Comparison of ENCODE assay signal across 8 cellular contexts in the genomic region with DNA sequence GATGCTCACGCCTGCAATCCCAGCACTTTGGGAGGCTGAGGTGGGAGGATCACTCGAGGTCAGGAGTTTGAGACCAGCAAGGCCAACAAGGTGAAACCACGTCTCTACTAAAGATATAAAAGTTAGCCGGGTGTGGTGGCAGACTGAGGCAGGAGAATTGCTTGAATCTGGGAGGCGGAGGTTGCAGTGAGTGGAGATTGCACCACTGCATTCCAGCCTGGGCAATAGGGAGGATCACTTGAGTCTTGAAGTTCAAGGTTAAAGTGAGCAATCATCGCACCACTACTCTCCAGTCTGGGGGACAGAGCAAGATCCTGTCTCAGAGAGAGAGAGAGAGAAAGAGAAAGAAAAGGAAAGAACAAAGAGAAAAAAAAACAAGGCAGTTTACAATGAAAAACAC. TPM values are rescaled to one million over a fixed set of nuclear protein-coding genes. Genes with fewer than 3 reads are reported as not detected.
DNase-seq lines count a peak whose midpoint lies in the region; ATAC-seq, FAIRE-seq and TF ChIP-seq lines count a peak whose summit lies in the region.
"Not testable (repeated sequence)": the region's sequence is repeated elsewhere in the genome, so short reads cannot be mapped to it uniquely, and the experiment has no call there.

No MANE protein-coding gene starts in this region.

- 40% methylated on average over 6 of the region's 6 CpGs for WGBS in K562 (ENCODE audit: insufficient coverage, low coverage, missing lambda C conversion rate)

- H3K27ac ChIP-seq in ACC112 (ENCODE audit: low read depth, low read length) (peak overlapping the region; percentile 37; the same call in 1 of the 2 replicates), substantia nigra (ENCODE audit: low read depth, low read length, poor library complexity, severe bottlenecking) (peak overlapping the region; percentile 84)
- not testable (repeated sequence) for H3K27ac ChIP-seq in K562 (ENCODE audit: extremely low read depth, low read depth, low read length)

- not testable (repeated sequence) for TF ChIP-seq POLR2A in K562 (conservative IDR thresholded peaks at IDR 0.05)

- H3K4me2 ChIP-seq in K562 (ENCODE audit: insufficient read depth, low read length), result not testable (repeated sequence)

- not testable (repeated sequence) for H3K9me3 Mint-ChIP-seq in activated naive CD4-positive, alpha-beta T cell treated with anti-CD3 and anti-CD28 coated beads, Interleukin-2, amount 50 U/mL, for 24 hours

- in situ Hi-C loops in K562 (cut with MboI), result not testable (repeated sequence)

- not testable (repeated sequence) for H4K20me1 ChIP-seq in K562 (replicated peaks; ENCODE audit: control insufficient read depth, insufficient read depth, low read length)

- H3K9me3 ChIP-seq in K562 (replicated peaks; ENCODE audit: control insufficient read depth, insufficient read depth, low read depth, low read length), result not testable (repeated sequence)

- H3K27me3 Mint-ChIP-seq in activated naive CD4-positive, alpha-beta T cell treated with anti-CD3 and anti-CD28 coated beads, Interleukin-2, amount 50 U/mL, for 24 hours, result not testable (repeated sequence)

- peaks cover 17% of the 10 kb centered on the region for H3K4me1 Mint-ChIP-seq in activated naive CD4-positive, alpha-beta T cell treated with anti-CD3 and anti-CD28 coated beads, Interleukin-2, amount 50 U/mL, for 24 hours

- not testable (repeated sequence) for H3K36me3 ChIP-seq in ACC112 (ENCODE audit: insufficient read depth, low read length); K562 (ENCODE audit: control insufficient read depth, insufficient read depth, low read length)

- BruUV-seq in K562 (replicated peaks; lab: Mats Ljungman, UMichigan), result not testable (repeated sequence)

- not testable (repeated sequence) for H3K4me3 Mint-ChIP-seq in activated naive CD4-positive, alpha-beta T cell treated with anti-CD3 and anti-CD28 coated beads, Interleukin-2, amount 50 U/mL, for 24 hours

- H3K36me3 Mint-ChIP-seq in activated naive CD4-positive, alpha-beta T cell treated with anti-CD3 and anti-CD28 coated beads, Interleukin-2, amount 50 U/mL, for 24 hours, result not testable (repeated sequence)

- peak overlapping the region; percentile 47 for H3K27ac Mint-ChIP-seq in activated naive CD4-positive, alpha-beta T cell treated with anti-CD3 and anti-CD28 coated beads, Interleukin-2, amount 50 U/mL, for 24 hours

- H3K9ac ChIP-seq in K562 (ENCODE audit: insufficient read depth in 1 of 2, low read depth in 2 of 2, low read length in 2 of 2), result not testable (repeated sequence)

- TF ChIP-seq RAD21 in K562 (CRISPR knock-in tag; conservative IDR thresholded peaks at IDR 0.05 in 1 of 2, IDR thresholded peaks at IDR 0.05 in 1 of 2), result not testable (repeated sequence)

- not testable (repeated sequence) for H3K79me2 ChIP-seq in ACC112 (ENCODE audit: control insufficient read depth, insufficient read depth, low read length, unreplicated experiment); K562 (ENCODE audit: control insufficient read depth, insufficient read depth, low read length)

- not testable (repeated sequence) for H3K9me1 ChIP-seq in K562 (ENCODE audit: control insufficient read depth, insufficient read depth, low read length)

- not testable (repeated sequence) for H3K27me3 ChIP-seq in ACC112 (ENCODE audit: insufficient read depth, low read length); K562 (ENCODE audit: control insufficient read depth in 2 of 2, insufficient read depth in 2 of 2, low read length in 2 of 2)

- CTCF ChIA-PET in K562 (lab: Yijun Ruan, JAX; ENCODE audit: low intra/inter-chr PET ratio), result not testable (repeated sequence)

- POLR2A ChIA-PET in K562 (lab: Yijun Ruan, JAX), result not testable (repeated sequence)

- not testable (repeated sequence) for H2AFZ ChIP-seq in ACC112 (ENCODE audit: low read length, unreplicated experiment); K562 (ENCODE audit: low read depth, low read length)

- not testable (repeated sequence) for ATAC-seq in K562
- peak; percentile 62 for ATAC-seq in omental fat pad (ENCODE audit: low FRiP score)

- TF ChIP-seq CTCF in K562 (IDR thresholded peaks at IDR 0.05 in 2 of 3, conservative IDR thresholded peaks at IDR 0.05 in 1 of 3; ENCODE audit: insufficient read depth in 2 of 3, low read depth in 1 of 3, low read length in 3 of 3); omental fat pad (IDR thresholded peaks at IDR 0.05): not testable (repeated sequence)

- H3K4me3 ChIP-seq in ACC112 (ENCODE audit: low read depth, low read length); K562: not testable (repeated sequence)

- intact Hi-C loops in K562 (cut with micrococcal nuclease), result not testable (repeated sequence)

- peaks cover 19% of the 10 kb centered on the region for H3K4me1 ChIP-seq in ACC112 (ENCODE audit: control insufficient read depth, insufficient read depth, low read length, unreplicated experiment)
- H3K4me1 ChIP-seq in K562 (replicated peaks in 1 of 2; ENCODE audit: control insufficient read depth in 2 of 2, insufficient read depth in 2 of 2, low read length in 2 of 2), result not testable (repeated sequence)

- DNase-seq in HCEC 1CT (peak; percentile 22), fibroblast of gingiva (ENCODE audit: low read depth) (peak; percentile 44), iris pigment epithelial cell (ENCODE audit: low read depth) (peak; percentile 82)
- not testable (repeated sequence) for DNase-seq in K562 (ENCODE audit: extremely low read depth in 1 of 4, low spot score in 3 of 4); omental fat pad (ENCODE audit: low spot score); substantia nigra (lab: John Stamatoyannopoulos, UW)

- TF ChIP-seq EP300 in K562 (IDR thresholded peaks at IDR 0.05; ENCODE audit: low read length), result not testable (repeated sequence)

- FAIRE-seq in K562 (lab: Jason Lieb, UNC), result not testable (repeated sequence)

TF ChIP-seq in K562, 482 proteins besides CTCF, POLR2A, EP300 and RAD21:
- TF ChIP-seq KDM1A (IDR thresholded peaks at IDR 0.05), result 0 out of 4 replicates have a peak, but pooled peaks have one; percentile 10 to 34

RNA-seq across cellular contexts. Expression of a gene that starts 13.5 kb away (rescaled TPM):
- total RNA-seq in K562 (2011; cell fraction: chromatin; rRNA removed; ENCODE audit: low replicate concordance), result 35.0 and 54.6 TPM in 2 replicates
- 17.8 and 31.9 TPM in 2 replicates for total RNA-seq in K562 (2011; cell fraction: nucleolus; rRNA removed)
- 34.4 and 40.1 TPM in 2 replicates for total RNA-seq in K562 (2011; cell fraction: nucleoplasm; rRNA removed)
- total RNA-seq in K562 (2014; rRNA removed) (4.9 and 7.7 TPM in 2 replicates), K562 (2014; rRNA removed; fragmentation: Illumina TruSeq; extraction: Trizol) (3.7 and 4.1 TPM in 2 replicates), K562 (2015; rRNA removed; fragmentation: Illumina TruSeq; extraction: Trizol) (5.0 and 7.2 TPM in 2 replicates), K562 (2021) (3.7 and 4.3 TPM in 2 replicates), omental fat pad (1,000 to 10,000 TPM in 1 of 4 donors, 100 to 1,000 TPM in 3; 355 to 1,386 (median 540) TPM)
- polyA plus RNA-seq in K562 (2011; rRNA removed) (3.5 and 3.8 TPM in 2 replicates), K562 (2014; fragmentation: Illumina TruSeq; extraction: Trizol) (3.3 and 3.9 TPM in 2 replicates), K562 (2014; fragmentation: Nextera tagmentation; extraction: Ambion mirVana) (1 to 10 TPM; 3.5 to 3.9 TPM), K562 (2014; rRNA removed) (4.5 and 7.8 TPM in 2 replicates)
- polyA plus RNA-seq in K562 (2011; cell fraction: cytosol; rRNA removed), result 3.9 and 4.2 TPM in 2 replicates
- polyA plus RNA-seq in K562 (2011; cell fraction: nucleus; rRNA removed), result 29.7 and 31.8 TPM in 2 replicates
- 8.4 and 8.8 TPM in 2 replicates for polyA plus RNA-seq in K562 (2012)
- polyA minus RNA-seq in K562 (2011; rRNA and poly(A)+ RNA removed), result 5.2 and 6.6 TPM in 2 replicates
- polyA minus RNA-seq in K562 (2011; cell fraction: cytosol; rRNA and poly(A)+ RNA removed), result 6.8 and 10.6 TPM in 2 replicates
- polyA minus RNA-seq in K562 (2011; cell fraction: nucleus; rRNA and poly(A)+ RNA removed), result 23.8 and 32.1 TPM in 2 replicates

Comparison
In these comparisons a context has a peak if more than half of its experiments do, and no peak if none do; other contexts are left out.
1. RNA of a gene that starts 13.5 kb away (total RNA-seq): 355 to 1,386 TPM in omental fat pad; 3.7 to 54.6 TPM in K562; every median in the first group is over 4 times any median in the second.